In genomic region chr10:61942997-61943457, GRCh38 we compare ENCODE assay signal across 11 cellular contexts. TPM values are rescaled to one million over a fixed set of nuclear protein-coding genes. Genes with fewer than 3 reads are reported as not detected.
A peak's percentile ranks its signal among the peaks of the same experiment; 100 is the strongest.
DNase-seq lines count a peak whose midpoint lies in the region; ATAC-seq and TF ChIP-seq lines count a peak whose summit lies in the region.
"Had no signal": no experiment of that assay in that cellular context is flagged by ENCODE, and none has a peak within 500 bp of the region (broad histone marks: within the 10 kb centered on the region; RNA-seq: fewer than 3 reads in every experiment).

No MANE protein-coding gene starts in this region.

- CTCF ChIA-PET in activated naive CD4-positive, alpha-beta T cell treated with anti-CD3 and anti-CD28 coated beads for 36 hours (lab: Charles Lee): interaction anchor here (0.7 to 2.0 kb wide), 12 partner anchors 9 to 302 kb away, joined by 3 to 6 read pairs (median 4); partner anchors contain the start of gene ARID5B

- H3K36me3 ChIP-seq in brain microvascular endothelial cell (replicated peaks) (no peaks in the 10 kb centered on the region), uterus (no peaks in the 10 kb centered on the region)

- peak overlapping the region; percentile 98 for H3K27ac Mint-ChIP-seq in activated naive CD4-positive, alpha-beta T cell treated with anti-CD3 and anti-CD28 coated beads for 36 hours
- H3K27ac Mint-ChIP-seq in memory B cell: peak overlapping the region; percentile 93

- no peak for ATAC-seq in memory B cell (ENCODE audit: low read depth)

- H3K4me3 ChIP-seq in brain microvascular endothelial cell (ENCODE audit: low read depth, low read length) (no peak overlapping the region), uterus (no peak overlapping the region)

- H3K4me1 ChIP-seq in uterus: peaks cover 0 to 9% of the 10 kb centered on the region in 2 donors

- peak overlapping the region; percentile 84 for H3K27ac ChIP-seq in brain microvascular endothelial cell
- H3K27ac ChIP-seq in uterus: peak overlapping the region; percentile 80 to 91
- H3K27ac ChIP-seq: C4-2B had no signal

- in situ Hi-C loops in brain microvascular endothelial cell (cut with HindIII; ENCODE audit: low pct_ligation_motif_present, low sequenced_read_pairs): no loop called here

- H3K36me3 Mint-ChIP-seq in activated naive CD4-positive, alpha-beta T cell treated with anti-CD3 and anti-CD28 coated beads for 36 hours (ENCODE audit: low read depth): peaks cover 82% of the 10 kb centered on the region
- peaks cover 25% of the 10 kb centered on the region for H3K36me3 Mint-ChIP-seq in memory B cell

- peak overlapping the region; percentile 62 for H3K4me3 Mint-ChIP-seq in activated naive CD4-positive, alpha-beta T cell treated with anti-CD3 and anti-CD28 coated beads for 36 hours
- peak overlapping the region; percentile 74 for H3K4me3 Mint-ChIP-seq in memory B cell

- no peak for DNase-seq in activated naive CD4-positive, alpha-beta T cell treated with anti-CD3 and anti-CD28 coated beads for 36 hours
- DNase-seq in activated naive CD4-positive, alpha-beta T cell treated with anti-CD3 and anti-CD28 coated beads, Interleukin-2, amount 50 U/mL, for 16 hours: no peak
- DNase-seq in brain microvascular endothelial cell: peak; percentile 25
- no peak for DNase-seq in memory B cell (ENCODE audit: low spot score in 2 of 2)
- no peak for DNase-seq in uterus
- no peak for DNase-seq in activated gamma-delta T cell treated with Interleukin-2 at 50 U/mL for 16 hours
- no peak for DNase-seq in hippocampal formation (lab: John Stamatoyannopoulos, UW)
- DNase-seq in COR-L47 (lab: John Stamatoyannopoulos, UW): no peak
- DNase-seq: activated CD4-positive, alpha-beta T cell treated with anti-CD3 and anti-CD28 coated beads, Interleukin-2, amount 50 U/mL, for 1 hour; occipital lobe had no signal

- TF ChIP-seq CTCF in brain microvascular endothelial cell (IDR thresholded peaks at IDR 0.05; ENCODE audit: low read depth, low read length, missing control alignments) (no peak), uterus (IDR thresholded peaks at IDR 0.05) (no peak)

- H3K27me3 ChIP-seq in brain microvascular endothelial cell (replicated peaks): no peaks in the 10 kb centered on the region
- no peaks in the 10 kb centered on the region for H3K27me3 ChIP-seq in uterus

- no peaks in the 10 kb centered on the region for H3K9me3 ChIP-seq in uterus

- H3K27me3 Mint-ChIP-seq in activated naive CD4-positive, alpha-beta T cell treated with anti-CD3 and anti-CD28 coated beads for 36 hours (ENCODE audit: low read depth): no peaks in the 10 kb centered on the region
- no peaks in the 10 kb centered on the region for H3K27me3 Mint-ChIP-seq in memory B cell

- no peaks in the 10 kb centered on the region for H3K9me3 Mint-ChIP-seq in activated naive CD4-positive, alpha-beta T cell treated with anti-CD3 and anti-CD28 coated beads for 36 hours
- peaks cover 2% of the 10 kb centered on the region for H3K9me3 Mint-ChIP-seq in memory B cell

- TF ChIP-seq POLR2A in uterus (IDR thresholded peaks at IDR 0.05): no peak

- intact Hi-C loops in activated naive CD4-positive, alpha-beta T cell treated with anti-CD3 and anti-CD28 coated beads for 36 hours (cut with micrococcal nuclease): loop anchor here (1.0 to 2.0 kb wide), 10 partner anchors 39 to 874 kb away; partner anchors contain the start of gene EGR2
- intact Hi-C loops in uterus (cut with DNase I; ENCODE audit: low total_unique reads): no loop called here

- peaks cover 78% of the 10 kb centered on the region for H3K4me1 Mint-ChIP-seq in activated naive CD4-positive, alpha-beta T cell treated with anti-CD3 and anti-CD28 coated beads for 36 hours (ENCODE audit: low read depth)
- H3K4me1 Mint-ChIP-seq in memory B cell: peaks cover 32% of the 10 kb centered on the region

RNA-seq across cellular contexts. Expression of gene ARID5B, which starts 41.5 kb away (rescaled TPM):
- 10 to 100 TPM; 86.3 to 87.1 TPM for total RNA-seq in activated naive CD4-positive, alpha-beta T cell treated with anti-CD3 and anti-CD28 coated beads for 36 hours
- total RNA-seq in uterus: 10 to 100 TPM; 38.7 to 64.1 (median 56.6) TPM
